1 cellular context compared by ENCODE assay signal in the genomic region with DNA sequence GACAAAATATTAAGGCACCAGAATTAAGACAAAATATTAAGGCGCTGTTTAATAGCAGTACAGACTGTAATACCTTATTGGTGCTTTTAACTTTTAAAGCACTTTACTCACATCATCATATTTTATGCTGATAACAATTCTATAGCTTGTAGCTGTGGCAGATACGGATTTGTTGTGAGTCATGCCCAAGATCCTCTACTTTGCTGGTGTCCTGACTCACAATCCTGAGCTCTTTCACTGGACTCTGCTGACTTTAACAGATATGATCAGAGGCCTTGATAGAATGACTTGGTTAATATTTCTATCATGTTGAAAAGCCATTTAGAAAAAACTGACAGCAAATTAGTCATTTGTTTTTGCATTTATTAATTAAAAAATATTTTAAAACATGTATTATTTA.
TF ChIP-seq lines count a peak whose summit lies in the region.

No MANE protein-coding gene starts in this region.

TF ChIP-seq in K562, 482 proteins besides CTCF, POLR2A, EP300 and RAD21 (continued from another document):
- TF ChIP-seq ZMIZ1 (IDR thresholded peaks at IDR 0.05; ENCODE audit: low read depth in 2 of 2, low read length in 2 of 2): no peak
- 0 out of 2 replicates have a peak, but pooled peaks have one; percentile 11 for TF ChIP-seq JUND (IDR thresholded peaks at IDR 0.05; ENCODE audit: borderline replicate concordance, low read depth, low read length)
- TF ChIP-seq JUND (tag; IDR thresholded peaks at IDR 0.05; ENCODE audit: borderline replicate concordance, low read depth, low read length): peak; percentile 23; the same call in 1 of the 3 replicates
- no peak for TF ChIP-seq RHOXF2B (CRISPR knock-in tag; conservative IDR thresholded peaks at IDR 0.05)
- no peak for TF ChIP-seq STAG1 (CRISPR knock-in tag; IDR thresholded peaks at IDR 0.05; ENCODE audit: borderline replicate concordance)
- no peak for TF ChIP-seq PHF20 (IDR thresholded peaks at IDR 0.05; ENCODE audit: partially characterized antibody)
